Comparison of ENCODE assay signal across 29 cellular contexts in genomic region chr5:125249400-125249799, GRCh38.
"Had no signal": no experiment of that assay in that cellular context is flagged by ENCODE, and none has a peak within 500 bp of the region (broad histone marks: within the 10 kb centered on the region; RNA-seq: fewer than 3 reads in every experiment).

No MANE protein-coding gene starts in this region.

- H3K27me3 Mint-ChIP-seq: naive thymus-derived CD4-positive, alpha-beta T cell; natural killer cell treated with Interleukin-12 subunit alpha and Interleukin-12 subunit beta and Interleukin-15 and Interleukin-18, amount 100 ng/mL, for 72 hours had no signal

- H3K27ac ChIP-seq: left lung, lower lobe of right lung, pancreas, prostate gland, skin epidermis, suprapubic skin, thoracic aorta, tibial artery, upper lobe of right lung had no signal

- H3K27ac Mint-ChIP-seq: immature natural killer cell; mesothelial cell of epicardium; naive thymus-derived CD4-positive, alpha-beta T cell; natural killer cell treated with Interleukin-12 subunit alpha and Interleukin-12 subunit beta and Interleukin-15 and Interleukin-18, amount 100 ng/mL, for 72 hours; stimulated activated naive B cell treated with anti-CD40 and anti-IgM and Interleukin-4, amounts not matched to agents 10 μg/mL and 1 μg/mL and 100 μg/mL, for 72 hours had no signal

- H3K4me1 Mint-ChIP-seq: naive thymus-derived CD4-positive, alpha-beta T cell; stimulated activated naive B cell treated with anti-CD40 and anti-IgM and Interleukin-4, amounts not matched to agents 10 μg/mL and 1 μg/mL and 100 μg/mL, for 72 hours had no signal

- ATAC-seq: left colon; left lung; naive thymus-derived CD4-positive, alpha-beta T cell; natural killer cell treated with Interleukin-12 subunit alpha and Interleukin-12 subunit beta and Interleukin-15 and Interleukin-18, amount 100 ng/mL, for 72 hours; pancreas; right cardiac atrium; sciatic nerve; stimulated activated naive B cell treated with anti-CD40 and anti-IgM and Interleukin-4, amounts not matched to agents 10 μg/mL and 1 μg/mL and 100 μg/mL, for 72 hours; stimulated activated naive CD8-positive, alpha-beta T cell treated with anti-CD3 and anti-CD28 coated beads, Interleukin-15, Interleukin-2, amounts not matched to agents 100 U/mL and 50 U/mL, for 24 hours; upper lobe of right lung had no signal

- H3K4me3 ChIP-seq: left lung, lower lobe of right lung, pancreas, prostate gland, skin epidermis, suprapubic skin, thoracic aorta, tibial artery, upper lobe of right lung had no signal

- H3K4me3 Mint-ChIP-seq: immature natural killer cell; mesothelial cell of epicardium; naive thymus-derived CD4-positive, alpha-beta T cell; natural killer cell treated with Interleukin-12 subunit alpha and Interleukin-12 subunit beta and Interleukin-15 and Interleukin-18, amount 100 ng/mL, for 72 hours; stimulated activated naive B cell treated with anti-CD40 and anti-IgM and Interleukin-4, amounts not matched to agents 10 μg/mL and 1 μg/mL and 100 μg/mL, for 72 hours had no signal

- H3K36me3 ChIP-seq: left lung, lower lobe of right lung, pancreas, prostate gland, suprapubic skin, thoracic aorta, tibial artery, upper lobe of right lung had no signal

- H3K4me1 ChIP-seq: left lung, lower lobe of right lung, pancreas, prostate gland, suprapubic skin, tibial artery, upper lobe of right lung had no signal

- H3K27me3 ChIP-seq: left lung, pancreas, suprapubic skin, tibial artery, upper lobe of right lung had no signal

- H3K36me3 Mint-ChIP-seq: naive thymus-derived CD4-positive, alpha-beta T cell had no signal

- H3K9me3 ChIP-seq: pancreas, prostate gland, upper lobe of right lung had no signal

- DNase-seq: hypothalamus; immature natural killer cell; kidney; left colon; left lung; lower lobe of right lung; mesendoderm; naive thymus-derived CD4-positive, alpha-beta T cell; nucleus accumbens; pancreas; posterior cingulate gyrus; retina; right cardiac atrium; stimulated activated CD4-positive, alpha-beta T cell treated with anti-CD3 and anti-CD28 coated beads, Interleukin-12 subunit alpha, Interleukin-12 subunit beta, amount 100 ng/mL, for 4 hours; stimulated activated CD4-positive, alpha-beta T cell treated with anti-CD3 and anti-CD28 coated beads, Interleukin-15, amount 100 ng/mL, for 24 hours; stimulated activated CD4-positive, alpha-beta T cell treated with anti-CD3 and anti-CD28 coated beads, Interleukin-2, amount 100 ng/mL, for 24 hours; stimulated activated CD4-positive, alpha-beta T cell treated with anti-CD3 and anti-CD28 coated beads, Interleukin-4, amount 100 ng/mL, for 1 hour; stimulated activated naive B cell treated with anti-CD40 and anti-IgM and Interleukin-4, amounts not matched to agents 10 μg/mL and 1 μg/mL and 100 μg/mL, for 72 hours; stimulated activated naive CD8-positive, alpha-beta T cell treated with anti-CD3 and anti-CD28 coated beads, Interleukin-15, Interleukin-2, amounts not matched to agents 100 U/mL and 50 U/mL, for 24 hours; tibial artery; trophoblast cell; upper lobe of right lung had no signal
